In genomic region chr3:128863560-128863959, GRCh38 we compare ENCODE assay signal across 11 cellular contexts. TPM values are rescaled to one million over a fixed set of nuclear protein-coding genes. Genes with fewer than 3 reads are reported as not detected.
DNase-seq lines count a peak whose midpoint lies in the region; ATAC-seq, FAIRE-seq and TF ChIP-seq lines count a peak whose summit lies in the region.
"Had no signal": no experiment of that assay in that cellular context is flagged by ENCODE, and none has a peak within 500 bp of the region (broad histone marks: within the 10 kb centered on the region; RNA-seq: fewer than 3 reads in every experiment).

No MANE protein-coding gene starts in this region.

- no peak overlapping the region for H3K9ac ChIP-seq in astrocyte (ENCODE audit: low read length)
- H3K9ac ChIP-seq in neural progenitor cell: no peak overlapping the region

- H3K36me3 Mint-ChIP-seq in astrocyte (ENCODE audit: low read depth, unreplicated experiment) (peaks cover 13% of the 10 kb centered on the region), neural progenitor cell (peaks cover 26% of the 10 kb centered on the region)

- H4K20me1 ChIP-seq in astrocyte (ENCODE audit: insufficient read depth, low read length): no peaks in the 10 kb centered on the region
- H4K20me1 ChIP-seq in neural progenitor cell (ENCODE audit: low read depth): no peaks in the 10 kb centered on the region

- H3K27me3 Mint-ChIP-seq in astrocyte (ENCODE audit: low read depth, unreplicated experiment): peaks cover 2% of the 10 kb centered on the region
- H3K27me3 Mint-ChIP-seq in neural progenitor cell (ENCODE audit: insufficient read depth, low read depth): peaks cover 6% of the 10 kb centered on the region

- H3K4me1 ChIP-seq in astrocyte (ENCODE audit: insufficient read depth, low read length) (peaks cover 3% of the 10 kb centered on the region), neural progenitor cell (peaks cover 5% of the 10 kb centered on the region)
- H3K4me1 ChIP-seq: A549, SJSA1 had no signal

- no peaks in the 10 kb centered on the region for H3K79me2 ChIP-seq in astrocyte (ENCODE audit: insufficient read depth, low read length)
- H3K79me2 ChIP-seq in neural progenitor cell (ENCODE audit: low read depth): no peaks in the 10 kb centered on the region

- no peaks in the 10 kb centered on the region for H3F3A ChIP-seq in neural progenitor cell (ENCODE audit: low read depth)

- no peaks in the 10 kb centered on the region for H3K36me3 ChIP-seq in astrocyte (ENCODE audit: insufficient read depth, low read length)
- H3K36me3 ChIP-seq in neural progenitor cell: no peaks in the 10 kb centered on the region
- H3K36me3 ChIP-seq: SJSA1 had no signal

- no peak overlapping the region for H2AFZ ChIP-seq in astrocyte (ENCODE audit: low read depth, low read length)
- H2AFZ ChIP-seq in neural progenitor cell (replicated peaks): no peak overlapping the region

- H3K4me3 ChIP-seq in HFF-Myc (replicated peaks; ENCODE audit: low read depth, low read length) (no peak overlapping the region), astrocyte (ENCODE audit: insufficient read depth, low read depth, low read length) (no peak overlapping the region), neural progenitor cell (no peak overlapping the region)
- H3K4me3 ChIP-seq: A549, SJSA1 had no signal

- no peaks in the 10 kb centered on the region for H3K27me3 ChIP-seq in astrocyte (ENCODE audit: insufficient read depth, low read length)
- no peaks in the 10 kb centered on the region for H3K27me3 ChIP-seq in neural progenitor cell
- H3K27me3 ChIP-seq: SJSA1 had no signal

- no peak for ATAC-seq in HG02852 (IDR thresholded peaks at IDR 0.05; ENCODE audit: unreplicated experiment)
- no peak for ATAC-seq in HG02798 (IDR thresholded peaks at IDR 0.05; ENCODE audit: poor library complexity, unreplicated experiment)
- no peak for ATAC-seq in HG03039 (IDR thresholded peaks at IDR 0.05; ENCODE audit: unreplicated experiment)
- ATAC-seq: A549 had no signal

- no peak overlapping the region for H3K27ac ChIP-seq in astrocyte (ENCODE audit: low read depth, low read length)
- H3K27ac ChIP-seq in neural progenitor cell: no peak overlapping the region
- H3K27ac ChIP-seq: A549, SJSA1 had no signal

- no peak overlapping the region for H3K4me3 Mint-ChIP-seq in astrocyte (ENCODE audit: unreplicated experiment)
- H3K4me3 Mint-ChIP-seq in neural progenitor cell: no peak overlapping the region

- peaks cover 5% of the 10 kb centered on the region for H3K4me1 Mint-ChIP-seq in astrocyte (ENCODE audit: low read depth, unreplicated experiment)
- peaks cover 34% of the 10 kb centered on the region for H3K4me1 Mint-ChIP-seq in neural progenitor cell

- H3K9me3 ChIP-seq in astrocyte (ENCODE audit: insufficient read depth, low read depth, low read length): peaks cover 13% of the 10 kb centered on the region
- H3K9me3 ChIP-seq in neural progenitor cell (ENCODE audit: low read depth): no peaks in the 10 kb centered on the region

- H3K4me2 ChIP-seq in astrocyte (ENCODE audit: low read length): no peak overlapping the region
- no peak overlapping the region for H3K4me2 ChIP-seq in neural progenitor cell
- H3K4me2 ChIP-seq: A549 had no signal

- H3K9me3 Mint-ChIP-seq in astrocyte (ENCODE audit: unreplicated experiment): peaks cover 20% of the 10 kb centered on the region
- H3K9me3 Mint-ChIP-seq in neural progenitor cell: peaks cover 27% of the 10 kb centered on the region

- FAIRE-seq in astrocyte (lab: Jason Lieb, UNC): no peak
- FAIRE-seq: A549 had no signal

- TF ChIP-seq CTCF in HFF-Myc (IDR thresholded peaks at IDR 0.05; ENCODE audit: low read depth, low read length, missing control alignments) (peak; percentile 57), astrocyte (IDR thresholded peaks at IDR 0.05; ENCODE audit: insufficient read depth, low read depth, low read length) (peak; percentile 6), neural progenitor cell (IDR thresholded peaks at IDR 0.05) (peak; percentile 42)

- H3K27ac Mint-ChIP-seq in astrocyte (ENCODE audit: unreplicated experiment) (no peak overlapping the region), neural progenitor cell (no peak overlapping the region)

- DNase-seq in SIG-M5 treated with dmso at 0.1 percent for 504 hours (lab: John Stamatoyannopoulos, UW; ENCODE audit: unreplicated experiment) (peak; percentile 22), SIG-M5 (lab: John Stamatoyannopoulos, UW) (no peak), HFF-Myc (ENCODE audit: extremely low read depth, low read depth) (no peak), astrocyte (ENCODE audit: low read depth) (no peak), neural progenitor cell (ENCODE audit: low spot score) (no peak)
- DNase-seq: activated CD8-positive, alpha-beta memory T cell treated with anti-CD3 and anti-CD28 coated beads for 24 hours had no signal

RNA-seq across cellular contexts. Expression of gene ACAD9, which starts 15.9 kb away (rescaled TPM):
- 32.4 and 33.3 TPM in 2 replicates for total RNA-seq in astrocyte
- 25.0 and 35.7 TPM in 2 replicates for total RNA-seq in neural progenitor cell (ENCODE audit: low replicate concordance)

Comparison
In these comparisons a context has a peak if more than half of its experiments do, and no peak if none do; other contexts are left out.
1. CTCF ChIP-seq: peak in every context shown above with its lines; median percentile 57 in HFF-Myc; 42 in neural progenitor cell; 6 in astrocyte.